In genomic region chr6:131685266-131685780, GRCh38 we compare ENCODE assay signal across 11 cellular contexts. TPM values are rescaled to one million over a fixed set of nuclear protein-coding genes. Genes with fewer than 3 reads are reported as not detected.
DNase-seq lines count a peak whose midpoint lies in the region; ATAC-seq and TF ChIP-seq lines count a peak whose summit lies in the region.
"Had no signal": no experiment of that assay in that cellular context is flagged by ENCODE, and none has a peak within 500 bp of the region (broad histone marks: within the 10 kb centered on the region; RNA-seq: fewer than 3 reads in every experiment).

No MANE protein-coding gene starts in this region.

- H3K4me1 ChIP-seq in prostate gland (replicated peaks), result no peaks in the 10 kb centered on the region
- H3K4me1 ChIP-seq: adrenal gland had no signal

- peak; percentile 71 for ATAC-seq in HG02610 (IDR thresholded peaks at IDR 0.05; ENCODE audit: unreplicated experiment)
- ATAC-seq in HG03460 (IDR thresholded peaks at IDR 0.05; ENCODE audit: unreplicated experiment), result peak; percentile 61
- ATAC-seq: naive thymus-derived CD8-positive, alpha-beta T cell had no signal

- no peak overlapping the region for H3K27ac ChIP-seq in prostate gland
- H3K27ac ChIP-seq: adrenal gland had no signal

- no peak for TF ChIP-seq CTCF in prostate gland (IDR thresholded peaks at IDR 0.05)

- H3K9me3 ChIP-seq in prostate gland, result no peaks in the 10 kb centered on the region
- H3K9me3 ChIP-seq: adrenal gland had no signal

- intact Hi-C loops in prostate gland (cut with DNase I), result no loop called here

- no peaks in the 10 kb centered on the region for H3K36me3 ChIP-seq in prostate gland
- H3K36me3 ChIP-seq: adrenal gland had no signal

- WGBS in prostate gland, result 92% methylated on average over 4 of the region's 4 CpGs

- no peaks in the 10 kb centered on the region for H3K27me3 ChIP-seq in prostate gland (replicated peaks; ENCODE audit: insufficient read depth)
- H3K27me3 ChIP-seq: adrenal gland had no signal

- DNase-seq in stimulated activated CD4-positive, alpha-beta T cell treated with anti-CD3 and anti-CD28 coated beads, Interleukin-15, amount 100 ng/mL, for 24 hours, result peak; percentile 31
- no peak for DNase-seq in stimulated activated CD4-positive, alpha-beta T cell treated with anti-CD3 and anti-CD28 coated beads, Interleukin-4, amount 100 ng/mL, for 1 hour
- DNase-seq in NCI-H1694 treated with DMSO at 0.1 percent for 48 hours (lab: John Stamatoyannopoulos, UW), result no peak
- no peak for DNase-seq in prostate gland (ENCODE audit: low spot score)
- no peak for DNase-seq in NK-92 treated with Interleukin-12 subunit alpha and Interleukin-12 subunit beta, amount 100 ng/mL, for 24 hours (lab: John Stamatoyannopoulos, UW)
- no peak for DNase-seq in NCI-H1930 (lab: John Stamatoyannopoulos, UW)
- DNase-seq: adrenal gland; naive thymus-derived CD8-positive, alpha-beta T cell; NCI-H1436 had no signal

- H3K4me3 ChIP-seq in prostate gland, result no peak overlapping the region
- H3K4me3 ChIP-seq: adrenal gland had no signal

- TF ChIP-seq POLR2A in prostate gland (IDR thresholded peaks at IDR 0.05), result no peak

RNA-seq across cellular contexts. Expression of gene OR2A4, which starts 15.9 kb away (rescaled TPM):
- total RNA-seq in prostate gland, result not detected
- total RNA-seq: adrenal gland; naive thymus-derived CD8-positive, alpha-beta T cell had no signal

RNA-seq across cellular contexts. Expression of gene CTAGE9, which starts 25.5 kb away (rescaled TPM):
- total RNA-seq in prostate gland, result not detected
- total RNA-seq: adrenal gland; naive thymus-derived CD8-positive, alpha-beta T cell had no signal

RNA-seq across cellular contexts. Expression of gene ENPP3, which starts 48.2 kb away (rescaled TPM):
- total RNA-seq in prostate gland, result 10 to 100 TPM in 1 of 2 donors, 1 to 10 TPM in 1; 2.2 to 25.0 TPM

RNA-seq across cellular contexts. Expression of gene MED23, which starts 57.3 kb away (rescaled TPM):
- total RNA-seq in prostate gland, result 10 to 100 TPM; 35.9 to 39.3 TPM
